Comparison of ENCODE assay signal across 8 cellular contexts in genomic region chr9:77457916-77458592, GRCh38.
DNase-seq lines count a peak whose midpoint lies in the region; ATAC-seq and TF ChIP-seq lines count a peak whose summit lies in the region.

No MANE protein-coding gene starts in this region.

- no peaks in the 10 kb centered on the region for H3K79me2 ChIP-seq in parathyroid adenoma

- H3K4me1 ChIP-seq in IMR-90 (ENCODE audit: control insufficient read depth, insufficient read depth, low read length): no peaks in the 10 kb centered on the region
- H3K4me1 ChIP-seq in foreskin keratinocyte: no peaks in the 10 kb centered on the region
- no peaks in the 10 kb centered on the region for H3K4me1 ChIP-seq in parathyroid adenoma
- H3K4me1 ChIP-seq in vagina: peaks cover 5% of the 10 kb centered on the region

- POLR2A ChIA-PET in IMR-90 (lab: Charles Lee; ENCODE audit: unreplicated experiment): no interaction called here

- H3K9me1 ChIP-seq in IMR-90 (ENCODE audit: insufficient read depth, low read length): no peaks in the 10 kb centered on the region

- no peak overlapping the region for H3K56ac ChIP-seq in IMR-90 (ENCODE audit: extremely low read depth, insufficient read depth, low read length)

- H2BK120ac ChIP-seq in IMR-90 (ENCODE audit: low read depth, low read length): no peak overlapping the region

- H3K14ac ChIP-seq in IMR-90 (replicated peaks; ENCODE audit: low read depth, low read length): no peak overlapping the region

- no peak overlapping the region for H2BK15ac ChIP-seq in IMR-90 (ENCODE audit: low read depth, low read length)

- dilution Hi-C loops in IMR-90 (cut with HindIII; ENCODE audit: low sequenced_read_pairs, unreplicated experiment): no loop called here

- no peak overlapping the region for H3K18ac ChIP-seq in IMR-90 (ENCODE audit: low read depth, low read length)

- H2AFZ ChIP-seq in IMR-90 (replicated peaks; ENCODE audit: low read length, poor library complexity): peak overlapping the region; percentile 55
- H2AFZ ChIP-seq in parathyroid adenoma: no peak overlapping the region

- H2AK5ac ChIP-seq in IMR-90 (ENCODE audit: low read depth, low read length): no peak overlapping the region

- WGBS in IMR-90 (ENCODE audit: extremely low coverage in 2 of 2, insufficient read length in 1 of 2), 2 experiments: 100% methylated on average over 1 of the region's 15 CpGs; no CpG with 5 or more reads in 1 of the 2 experiments

- H4K5ac ChIP-seq in IMR-90 (ENCODE audit: low read depth, low read length): no peak overlapping the region

- no peak overlapping the region for H2BK20ac ChIP-seq in IMR-90 (ENCODE audit: low read depth, low read length)

- peaks cover 2% of the 10 kb centered on the region; the same call in 1 of the 2 replicates for H3K9me3 ChIP-seq in IMR-90 (ENCODE audit: control insufficient read depth, insufficient read depth, low read length)
- no peaks in the 10 kb centered on the region for H3K9me3 ChIP-seq in parathyroid adenoma (ENCODE audit: control insufficient read depth, low read length)
- no peaks in the 10 kb centered on the region for H3K9me3 ChIP-seq in vagina

- H4K8ac ChIP-seq in IMR-90 (ENCODE audit: low read depth in 2 of 2, low read length in 2 of 2): no peak overlapping the region

- H3K4ac ChIP-seq in IMR-90 (ENCODE audit: low read depth, low read length): no peak overlapping the region

- no TSS peak for BruUV-seq in IMR-90 (replicated peaks; lab: Mats Ljungman, UMichigan)

- no peak overlapping the region for H2BK5ac ChIP-seq in IMR-90 (ENCODE audit: low read depth, low read length, poor library complexity, severe bottlenecking)

- CTCF ChIA-PET in IMR-90 (lab: Yijun Ruan, JAX): interaction anchor here (0.6 to 3.4 kb wide), 17 partner anchors 8 to 1716 kb away, joined by 3 to 25 read pairs (median 5); no protein-coding TSS in a partner anchor

- TF ChIP-seq RAD21 in IMR-90 (IDR thresholded peaks at IDR 0.05; ENCODE audit: low read length): peak; percentile 55

- H3K9ac ChIP-seq in IMR-90 (ENCODE audit: low read depth, low read length): no peak overlapping the region
- no peak overlapping the region for H3K9ac ChIP-seq in parathyroid adenoma

- H4K20me1 ChIP-seq in IMR-90 (ENCODE audit: insufficient read depth, low read length): no peaks in the 10 kb centered on the region

- intact Hi-C loops in IMR-90 (cut with micrococcal nuclease): loop anchor here (1.0 to 10.0 kb wide), 4 partner anchors 281 to 777 kb away; partner anchors contain the start of genes CEP78 and VPS13A
- intact Hi-C loops in vagina (cut with DNase I): no loop called here

- H4K91ac ChIP-seq in IMR-90 (ENCODE audit: insufficient read depth, low read depth, low read length): no peak overlapping the region

- no peak overlapping the region for H2AK9ac ChIP-seq in IMR-90 (replicated peaks; ENCODE audit: low read depth, low read length, poor library complexity)

- in situ Hi-C loops in G401 (cut with HindIII; ENCODE audit: low sequenced_read_pairs): no loop called here
- in situ Hi-C loops in IMR-90 (cut with MboI; ENCODE audit: low sequenced_read_pairs): no loop called here

- DNase-seq in G401 (ENCODE audit: low spot score) (peak; percentile 56), IMR-90 (peak; percentile 60), RPMI7951 (ENCODE audit: low read depth) (peak; percentile 61), foreskin keratinocyte (peak in 1 of 2 donors; percentile 46), vagina (ENCODE audit: extremely low spot score in 2 of 2) (no peak)
- DNase-seq in activated T-helper 1 cell treated with anti-CD3 and anti-CD28 coated beads, Interleukin-2, amount 50 U/mL, for 16 hours (ENCODE audit: low read depth in 1 of 2, low spot score in 1 of 2): peak; percentile 14 to 19

- H3K27me3 ChIP-seq in IMR-90 (ENCODE audit: control insufficient read depth, insufficient read depth, low read length) (no peaks in the 10 kb centered on the region), foreskin keratinocyte (no peaks in the 10 kb centered on the region), parathyroid adenoma (ENCODE audit: control insufficient read depth, insufficient read depth, low read length) (no peaks in the 10 kb centered on the region), vagina (no peaks in the 10 kb centered on the region)

- TF ChIP-seq POLR2A in IMR-90 (IDR thresholded peaks at IDR 0.05; ENCODE audit: low read depth, low read length) (no peak), vagina (IDR thresholded peaks at IDR 0.05) (no peak)

- peak; percentile 68 for TF ChIP-seq CTCF in IMR-90 (conservative IDR thresholded peaks at IDR 0.05; ENCODE audit: low read depth, low read length)
- TF ChIP-seq CTCF in foreskin keratinocyte (conservative IDR thresholded peaks at IDR 0.05): peak; percentile 76
- TF ChIP-seq CTCF in parathyroid adenoma (IDR thresholded peaks at IDR 0.05): peak; percentile 63
- TF ChIP-seq CTCF in vagina (IDR thresholded peaks at IDR 0.05): peak; percentile 31 to 73 (median 66)

- H3K79me1 ChIP-seq in IMR-90 (ENCODE audit: low read depth in 1 of 2, low read length in 2 of 2): no peaks in the 10 kb centered on the region

- no peak overlapping the region for H3K23ac ChIP-seq in IMR-90 (ENCODE audit: low read depth, low read length)

- ATAC-seq in GM21619 (IDR thresholded peaks at IDR 0.05; ENCODE audit: unreplicated experiment) (peak; percentile 86), IMR-90 (ENCODE audit: low read depth) (peak; percentile 84), foreskin keratinocyte (peak; percentile 84)

- no peak overlapping the region for H3K27ac ChIP-seq in IMR-90 (ENCODE audit: insufficient read depth, low read length)
- H3K27ac ChIP-seq in foreskin keratinocyte: no peak overlapping the region
- H3K27ac ChIP-seq in parathyroid adenoma: no peak overlapping the region
- H3K27ac ChIP-seq in vagina: no peak overlapping the region

- H3K36me3 ChIP-seq in IMR-90 (ENCODE audit: control insufficient read depth, insufficient read depth, low read length) (no peaks in the 10 kb centered on the region), parathyroid adenoma (ENCODE audit: control insufficient read depth, insufficient read depth, low read length) (no peaks in the 10 kb centered on the region), vagina (no peaks in the 10 kb centered on the region)

- H3K4me3 ChIP-seq in IMR-90 (ENCODE audit: insufficient read depth, low read depth, low read length) (no peak overlapping the region), parathyroid adenoma (ENCODE audit: low read depth, low read length) (no peak overlapping the region), vagina (no peak overlapping the region)

- H3K4me2 ChIP-seq in IMR-90 (ENCODE audit: low read depth, low read length) (no peak overlapping the region), parathyroid adenoma (ENCODE audit: low read length) (no peak overlapping the region)

TF ChIP-seq in IMR-90, 13 proteins besides CTCF, POLR2A, EP300 and RAD21:
- TF ChIP-seq MAFK (IDR thresholded peaks at IDR 0.05; ENCODE audit: low read depth, low read length) (no peak), SMC3 (IDR thresholded peaks at IDR 0.05; ENCODE audit: low read depth, low read length) (peak; percentile 36; the same call in 1 of the 2 replicates), MXI1 (IDR thresholded peaks at IDR 0.05; ENCODE audit: borderline replicate concordance, low read depth, low read length) (no peak), NFE2L2 (IDR thresholded peaks at IDR 0.05; ENCODE audit: low read depth, low read length) (no peak)

Comparison
In these comparisons a context has a peak if more than half of its experiments do, and no peak if none do; other contexts are left out.
1. DNase-seq: peak in G401 (single experiment), IMR-90 (single experiment), RPMI7951 (single experiment) and activated T-helper 1 cell treated with anti-CD3 and anti-CD28 coated beads, Interleukin-2, amount 50 U/mL, for 16 hours (2 of 2); none in vagina (0 of 2).
2. Peak in every context shown above with its lines, with median percentiles within 50 percentile points of each other: ATAC-seq and CTCF ChIP-seq.